1 cellular context compared by ENCODE assay signal in genomic region chr9:113215142-113215541, GRCh38.
TF ChIP-seq lines count a peak whose summit lies in the region.

No MANE protein-coding gene starts in this region.

TF ChIP-seq in HEK293, 187 proteins besides CTCF, POLR2A, EP300 and RAD21:
- no peak for TF ChIP-seq SETDB1 (IDR thresholded peaks at IDR 0.05; ENCODE audit: insufficient read length, low read length)
- no peak for TF ChIP-seq ZNF639 (tag by site-specific recombination; IDR thresholded peaks at IDR 0.05)
- 0 out of 2 replicates have a peak, but pooled peaks have one; percentile 28 for TF ChIP-seq ZNF184 (tag by site-specific recombination; IDR thresholded peaks at IDR 0.05)
- TF ChIP-seq GFI1B (tag by site-specific recombination; IDR thresholded peaks at IDR 0.05): no peak
- TF ChIP-seq PRDM1 (tag by site-specific recombination; IDR thresholded peaks at IDR 0.05): 0 out of 2 replicates have a peak, but pooled peaks have one; percentile 0
TF ChIP-seq in HEK293: peak in this region for 2.
